In genomic region chr2:69773201-69773600, GRCh38 we compare ENCODE assay signal across 10 cellular contexts. TPM values are rescaled to one million over a fixed set of nuclear protein-coding genes. Genes with fewer than 3 reads are reported as not detected.
DNase-seq lines count a peak whose midpoint lies in the region; ATAC-seq, FAIRE-seq and TF ChIP-seq lines count a peak whose summit lies in the region.
"Had no signal": no experiment of that assay in that cellular context is flagged by ENCODE, and none has a peak within 500 bp of the region (broad histone marks: within the 10 kb centered on the region; RNA-seq: fewer than 3 reads in every experiment).

No MANE protein-coding gene starts in this region.

- intact Hi-C loops in sciatic nerve (cut with DNase I) (no loop called here), transverse colon (cut with DNase I; ENCODE audit: low total_unique reads) (no loop called here)

- peak; percentile 10 for FAIRE-seq in RCC 7860 (lab: Jason Lieb, UNC)

- TF ChIP-seq EP300 in transverse colon (IDR thresholded peaks at IDR 0.05; ENCODE audit: low read depth) = no peak

- no peak for TF ChIP-seq CTCF in transverse colon (IDR thresholded peaks at IDR 0.05)

- H3K4me3 ChIP-seq in duodenal mucosa (ENCODE audit: low read depth in 1 of 2, low read length in 2 of 2) (no peak overlapping the region), transverse colon (no peak overlapping the region)

- H3K4me1 ChIP-seq in duodenal mucosa (ENCODE audit: control insufficient read depth in 1 of 2, insufficient read depth in 2 of 2, low read length in 2 of 2) (peaks cover 50 to 70% of the 10 kb centered on the region in 2 donors), transverse colon (peaks cover 9 to 69% (median 38%) of the 10 kb centered on the region in 4 donors)

- H3K27me3 ChIP-seq in duodenal mucosa (ENCODE audit: control insufficient read depth in 1 of 2, insufficient read depth in 2 of 2, low read length in 2 of 2) (no peaks in the 10 kb centered on the region), transverse colon (no peaks in the 10 kb centered on the region)

- DNase-seq in DMS 273 (lab: John Stamatoyannopoulos, UW; ENCODE audit: unreplicated experiment) (peak; percentile 30), DMS 273 treated with DMSO at 0.1 percent for 48 hours (lab: John Stamatoyannopoulos, UW) (no peak), RCC 7860 (ENCODE audit: low spot score) (no peak), sciatic nerve (ENCODE audit: low spot score) (no peak), transverse colon (no peak), NCI-H1930 (lab: John Stamatoyannopoulos, UW) (no peak)
- DNase-seq: NCI-H146 had no signal

- in situ Hi-C loops in transverse colon (cut with MboI; ENCODE audit: low pct_ligation_motif_present in 1 of 4, low pct_unique_long_range_greater_than_20kb in 1 of 4, low sequenced_read_pairs in 3 of 4) = no loop called here

- no peak overlapping the region for H3K9ac ChIP-seq in duodenal mucosa (ENCODE audit: low read depth in 1 of 2, low read length in 2 of 2)

- ATAC-seq in sciatic nerve (peak; percentile 41), GM19397 (IDR thresholded peaks at IDR 0.05; ENCODE audit: unreplicated experiment) (no peak)

- no peak for TF ChIP-seq POLR2A in transverse colon (IDR thresholded peaks at IDR 0.05)

- H3K36me3 ChIP-seq in duodenal mucosa (ENCODE audit: control insufficient read depth in 1 of 2, insufficient read depth in 2 of 2, low read length in 2 of 2) = no peaks in the 10 kb centered on the region
- H3K36me3 ChIP-seq in transverse colon = no peaks in the 10 kb centered on the region

- H3K27ac ChIP-seq in duodenal mucosa (ENCODE audit: low read depth, low read length) = peak overlapping the region; percentile 39
- peak overlapping the region in 2 of 4 donors; percentile 9 to 27 for H3K27ac ChIP-seq in transverse colon
- H3K27ac ChIP-seq: 22Rv1 had no signal

- no peaks in the 10 kb centered on the region for H3K9me3 ChIP-seq in duodenal mucosa (ENCODE audit: control insufficient read depth in 1 of 2, low read length in 2 of 2)
- no peaks in the 10 kb centered on the region for H3K9me3 ChIP-seq in transverse colon

RNA-seq across cellular contexts. Expression of gene ANXA4, which starts 31.3 kb away (rescaled TPM):
- total RNA-seq in sciatic nerve (117 TPM), transverse colon (100 to 1,000 TPM in 2 of 4 donors, 10 to 100 TPM in 2; 33.3 to 125 (median 99.4) TPM)

RNA-seq across cellular contexts. Expression of gene GMCL1, which starts 56.3 kb away (rescaled TPM):
- total RNA-seq in sciatic nerve = 24.4 TPM
- 10 to 100 TPM in 3 of 4 donors, 1 to 10 TPM in 1; 5.0 to 82.3 (median 20.9) TPM for total RNA-seq in transverse colon
